25 cellular contexts compared by ENCODE assay signal in genomic region chr4:136476773-136477172, GRCh38.
"Had no signal": no experiment of that assay in that cellular context is flagged by ENCODE, and none has a peak within 500 bp of the region (broad histone marks: within the 10 kb centered on the region; RNA-seq: fewer than 3 reads in every experiment).

No MANE protein-coding gene starts in this region.

- H3K9me3 ChIP-seq: left ventricle myocardium inferior, ovary, right atrium auricular region, right lobe of liver, tibial nerve, uterus had no signal

- H3K4me1 Mint-ChIP-seq: naive B cell; natural killer cell; nephron progenitor cell; stimulated activated memory B cell treated with anti-CD40 and anti-IgM and Interleukin-4, amounts not matched to agents 10 μg/mL and 1 μg/mL and 100 μg/mL, for 72 hours; stimulated activated naive CD8-positive, alpha-beta T cell treated with anti-CD3 and anti-CD28 coated beads, Interleukin-15, amount 100 ng/mL, for 72 hours had no signal

- H3K27ac ChIP-seq: left ventricle myocardium inferior, ovary, right atrium auricular region, right lobe of liver, tibial nerve, uterus had no signal

- ATAC-seq: natural killer cell; right lobe of liver; stimulated activated memory B cell treated with anti-CD40 and anti-IgM and Interleukin-4, amounts not matched to agents 10 μg/mL and 1 μg/mL and 100 μg/mL, for 72 hours; stimulated activated naive CD8-positive, alpha-beta T cell treated with anti-CD3 and anti-CD28 coated beads, Interleukin-15, amount 100 ng/mL, for 72 hours had no signal

- H3K36me3 Mint-ChIP-seq: mesothelial cell of epicardium; naive B cell; natural killer cell; stimulated activated memory B cell treated with anti-CD40 and anti-IgM and Interleukin-4, amounts not matched to agents 10 μg/mL and 1 μg/mL and 100 μg/mL, for 72 hours; type B pancreatic cell had no signal

- H3K27me3 ChIP-seq: ovary, right atrium auricular region, right lobe of liver, tibial nerve, uterus had no signal

- H3K9me3 Mint-ChIP-seq: mesothelial cell of epicardium; nephron progenitor cell; stimulated activated naive CD8-positive, alpha-beta T cell treated with anti-CD3 and anti-CD28 coated beads, Interleukin-15, amount 100 ng/mL, for 72 hours; type B pancreatic cell had no signal

- H3K36me3 ChIP-seq: left ventricle myocardium inferior, ovary, right atrium auricular region, right lobe of liver, tibial nerve, uterus had no signal

- H3K4me3 ChIP-seq: left ventricle myocardium inferior, lung, ovary, right atrium auricular region, right lobe of liver, smooth muscle cell, tibial nerve, uterus had no signal

- H3K27ac Mint-ChIP-seq: mesothelial cell of epicardium; naive B cell; natural killer cell; nephron progenitor cell; progenitor cell of endocrine pancreas; stimulated activated memory B cell treated with anti-CD40 and anti-IgM and Interleukin-4, amounts not matched to agents 10 μg/mL and 1 μg/mL and 100 μg/mL, for 72 hours; stimulated activated naive CD8-positive, alpha-beta T cell treated with anti-CD3 and anti-CD28 coated beads, Interleukin-15, amount 100 ng/mL, for 72 hours; type B pancreatic cell had no signal

- H3K4me3 Mint-ChIP-seq: mesothelial cell of epicardium; naive B cell; natural killer cell; nephron progenitor cell; stimulated activated memory B cell treated with anti-CD40 and anti-IgM and Interleukin-4, amounts not matched to agents 10 μg/mL and 1 μg/mL and 100 μg/mL, for 72 hours; stimulated activated naive CD8-positive, alpha-beta T cell treated with anti-CD3 and anti-CD28 coated beads, Interleukin-15, amount 100 ng/mL, for 72 hours; type B pancreatic cell had no signal

- DNase-seq: hypothalamus; islet precursor cell; left ventricle myocardium inferior; mesendoderm; naive B cell; natural killer cell; nephron progenitor cell; ovary; right lobe of liver; stimulated activated CD4-positive, alpha-beta T cell treated with anti-CD3 and anti-CD28 coated beads, Interleukin-1b, Interleukin-23, amount 100 ng/mL, for 48 hours; stimulated activated CD4-positive, alpha-beta T cell treated with anti-CD3 and anti-CD28 coated beads, Interleukin-2, amount 100 ng/mL, for 48 hours; stimulated activated CD4-positive, alpha-beta T cell treated with anti-CD3 and anti-CD28 coated beads, Interleukin-4, amount 100 ng/mL, for 4 hours; stimulated activated CD8-positive, alpha-beta memory T cell treated with anti-CD3 and anti-CD28 coated beads, Interleukin-4, amount 100 ng/mL, for 48 hours; stimulated activated naive CD4-positive, alpha-beta T cell treated with Interleukin-2 at 50 U/mL for 16 hours; stimulated activated naive CD8-positive, alpha-beta T cell treated with anti-CD3 and anti-CD28 coated beads, Interleukin-15, amount 100 ng/mL, for 72 hours; substantia nigra; uterus had no signal

- H3K27me3 Mint-ChIP-seq: naive B cell; progenitor cell of endocrine pancreas; stimulated activated memory B cell treated with anti-CD40 and anti-IgM and Interleukin-4, amounts not matched to agents 10 μg/mL and 1 μg/mL and 100 μg/mL, for 72 hours; stimulated activated naive CD8-positive, alpha-beta T cell treated with anti-CD3 and anti-CD28 coated beads, Interleukin-15, amount 100 ng/mL, for 72 hours; type B pancreatic cell had no signal

- H3K4me2 ChIP-seq: smooth muscle cell had no signal
